Comparison of ENCODE assay signal across 12 cellular contexts in genomic region chr1:109250454-109251276, GRCh38. TPM values are rescaled to one million over a fixed set of nuclear protein-coding genes. Genes with fewer than 3 reads are reported as not detected.
DNase-seq lines count a peak whose midpoint lies in the region; ATAC-seq, FAIRE-seq and TF ChIP-seq lines count a peak whose summit lies in the region.
"Had no signal": no experiment of that assay in that cellular context is flagged by ENCODE, and none has a peak within 500 bp of the region (broad histone marks: within the 10 kb centered on the region; RNA-seq: fewer than 3 reads in every experiment).

No MANE protein-coding gene starts in this region.

- H3K9me3 ChIP-seq in mucosa of descending colon: no peaks in the 10 kb centered on the region
- H3K9me3 ChIP-seq in aorta (ENCODE audit: control insufficient read depth, low read length): no peaks in the 10 kb centered on the region
- H3K9me3 ChIP-seq: ascending aorta had no signal

- CTCF ChIA-PET in HEK293T (lab: Yijun Ruan, JAX): interaction anchor here (1.0 to 1.1 kb wide), 2 partner anchors 11 to 25 kb away, joined by 3 to 4 read pairs; no protein-coding TSS in a partner anchor

- no peak for TF ChIP-seq CTCF in bronchial epithelial cell (IDR thresholded peaks at IDR 0.05; ENCODE audit: insufficient read depth, low read length, severe bottlenecking)
- TF ChIP-seq CTCF in mucosa of descending colon (IDR thresholded peaks at IDR 0.05): no peak

- peaks cover 13% of the 10 kb centered on the region for H3K36me3 ChIP-seq in bronchial epithelial cell (ENCODE audit: control insufficient read depth, insufficient read depth, low read length)
- H3K36me3 ChIP-seq in mucosa of descending colon (ENCODE audit: low read depth): no peaks in the 10 kb centered on the region
- no peaks in the 10 kb centered on the region for H3K36me3 ChIP-seq in aorta (ENCODE audit: control insufficient read depth in 1 of 2, insufficient read depth in 2 of 2, low read length in 1 of 2)
- H3K36me3 ChIP-seq: ascending aorta had no signal

- no peak overlapping the region for H3K27ac ChIP-seq in aorta (ENCODE audit: low read depth in 1 of 2, low read length in 2 of 2)
- H3K27ac ChIP-seq: ascending aorta had no signal

- H3K4me3 ChIP-seq in bronchial epithelial cell (ENCODE audit: low read depth, low read length) (peak overlapping the region; percentile 48), mucosa of descending colon (no peak overlapping the region), aorta (ENCODE audit: low read length in 2 of 2) (no peak overlapping the region)

- WGBS in aorta, 2 donors: 87 to 89% methylated on average over 33 of the region's 33 CpGs

- no peaks in the 10 kb centered on the region for H3K4me1 ChIP-seq in mucosa of descending colon (ENCODE audit: low read depth)
- peaks cover 0 to 4% of the 10 kb centered on the region in 2 donors for H3K4me1 ChIP-seq in aorta (ENCODE audit: control insufficient read depth in 1 of 2, insufficient read depth in 2 of 2, low read length in 2 of 2)

- FAIRE-seq in bronchial epithelial cell (lab: Jason Lieb, UNC): no peak

- DNase-seq in Right ventricle myocardium superior: peak; percentile 20
- DNase-seq in cardiac septum (ENCODE audit: low spot score): no peak
- DNase-seq in bronchial epithelial cell (ENCODE audit: low read depth): no peak
- peak in 2 of 3 donors; percentile 27 to 30 for DNase-seq in mucosa of descending colon
- peak; percentile 33 to 69 for DNase-seq in aorta
- no peak for DNase-seq in HEK293T (ENCODE audit: extremely low spot score)
- DNase-seq: DMS 273 treated with DMSO at 0.1 percent for 48 hours had no signal

- intact Hi-C loops in Right ventricle myocardium superior (cut with DNase I): no loop called here
- intact Hi-C loops in cardiac septum (cut with DNase I): no loop called here
- intact Hi-C loops in mucosa of descending colon (cut with DNase I, micrococcal nuclease): no loop called here
- intact Hi-C loops in aorta (cut with DNase I): loop anchor here in 1 of 2 donors (5.0 kb wide), 1 partner anchor 232 kb away; the partner anchor contains the start of gene ATXN7L2

- POLR2A ChIA-PET in HEK293T (lab: Yijun Ruan, JAX): interaction anchor here (1.5 to 3.5 kb wide), 4 partner anchors 11 to 37 kb away, joined by 4 to 34 read pairs (median 8); partner anchors contain the start of genes PSRC1 and SARS1

- ATAC-seq in Right ventricle myocardium superior (ENCODE audit: poor library complexity) (no peak), mucosa of descending colon (no peak), aorta (ENCODE audit: low FRiP score) (no peak), GM19397 (IDR thresholded peaks at IDR 0.05; ENCODE audit: unreplicated experiment) (no peak), GM21367 (IDR thresholded peaks at IDR 0.05; ENCODE audit: unreplicated experiment) (no peak)

- no peaks in the 10 kb centered on the region for H3K27me3 ChIP-seq in bronchial epithelial cell (ENCODE audit: control insufficient read depth, insufficient read depth, low read length)
- H3K27me3 ChIP-seq in aorta (ENCODE audit: control insufficient read depth in 1 of 2, insufficient read depth in 2 of 2, low read length in 1 of 2): no peaks in the 10 kb centered on the region
- H3K27me3 ChIP-seq: ascending aorta had no signal

TF ChIP-seq in HEK293T, 16 proteins besides CTCF, POLR2A, EP300 and RAD21:
- no peak for TF ChIP-seq SUZ12 (IDR thresholded peaks at IDR 0.05)

RNA-seq across cellular contexts. Expression of gene CELSR2, which starts 1.3 kb away (rescaled TPM):
- 6.3 TPM for total RNA-seq in Right ventricle myocardium superior
- total RNA-seq in cardiac septum: 7.1 TPM
- 9.2 and 30.6 TPM in 2 replicates for total RNA-seq in bronchial epithelial cell
- 10 to 100 TPM in 1 of 3 donors, 1 to 10 TPM in 2; 2.8 to 14.7 (median 3.2) TPM for total RNA-seq in mucosa of descending colon
- 1 to 10 TPM; 1.6 to 4.2 TPM for total RNA-seq in aorta
- 1 to 10 TPM in 1 of 2 donors, under 1 TPM in 1; 0.38 to 2.1 TPM for polyA plus RNA-seq in aorta

RNA-seq across cellular contexts. Expression of gene PSRC1, which starts 32.3 kb away (rescaled TPM):
- total RNA-seq in Right ventricle myocardium superior (0.73 TPM), cardiac septum (0.59 TPM), bronchial epithelial cell (1.1 and 1.8 TPM in 2 replicates), mucosa of descending colon (1 to 10 TPM; 3.4 to 9.0 (median 4.2) TPM), aorta (1 to 10 TPM; 2.2 to 4.2 TPM)
- 1 to 10 TPM; 1.3 to 7.8 TPM for polyA plus RNA-seq in aorta

RNA-seq across cellular contexts. Expression of gene SARS1, which starts 36.9 kb away (rescaled TPM):
- total RNA-seq in Right ventricle myocardium superior: 92.8 TPM
- total RNA-seq in cardiac septum: 104 TPM
- total RNA-seq in bronchial epithelial cell: 521 and 572 TPM in 2 replicates
- 100 to 1,000 TPM; 124 to 143 (median 125) TPM for total RNA-seq in mucosa of descending colon
- 100 to 1,000 TPM; 116 to 117 TPM for total RNA-seq in aorta
- polyA plus RNA-seq in aorta: 100 to 1,000 TPM; 109 to 159 TPM

RNA-seq across cellular contexts. Expression of gene MYBPHL, which starts 56.1 kb away (rescaled TPM):
- total RNA-seq in Right ventricle myocardium superior: 0.73 TPM
- 1.2 TPM for total RNA-seq in cardiac septum
- total RNA-seq in bronchial epithelial cell: 0.26 TPM in 1 of 2 replicates, not detected in the other
- total RNA-seq in mucosa of descending colon: not detected
- total RNA-seq in aorta: not detected
- not detected for polyA plus RNA-seq in aorta
- total RNA-seq: ascending aorta, left colon, M059J had no signal

Comparison
In these comparisons a context has a peak if more than half of its experiments do, and no peak if none do; other contexts are left out.
1. DNase-seq: peak in Right ventricle myocardium superior (single experiment), mucosa of descending colon (2 of 3) and aorta (2 of 2); none in cardiac septum (single experiment), bronchial epithelial cell (single experiment) and HEK293T (single experiment).